In the genomic region with DNA sequence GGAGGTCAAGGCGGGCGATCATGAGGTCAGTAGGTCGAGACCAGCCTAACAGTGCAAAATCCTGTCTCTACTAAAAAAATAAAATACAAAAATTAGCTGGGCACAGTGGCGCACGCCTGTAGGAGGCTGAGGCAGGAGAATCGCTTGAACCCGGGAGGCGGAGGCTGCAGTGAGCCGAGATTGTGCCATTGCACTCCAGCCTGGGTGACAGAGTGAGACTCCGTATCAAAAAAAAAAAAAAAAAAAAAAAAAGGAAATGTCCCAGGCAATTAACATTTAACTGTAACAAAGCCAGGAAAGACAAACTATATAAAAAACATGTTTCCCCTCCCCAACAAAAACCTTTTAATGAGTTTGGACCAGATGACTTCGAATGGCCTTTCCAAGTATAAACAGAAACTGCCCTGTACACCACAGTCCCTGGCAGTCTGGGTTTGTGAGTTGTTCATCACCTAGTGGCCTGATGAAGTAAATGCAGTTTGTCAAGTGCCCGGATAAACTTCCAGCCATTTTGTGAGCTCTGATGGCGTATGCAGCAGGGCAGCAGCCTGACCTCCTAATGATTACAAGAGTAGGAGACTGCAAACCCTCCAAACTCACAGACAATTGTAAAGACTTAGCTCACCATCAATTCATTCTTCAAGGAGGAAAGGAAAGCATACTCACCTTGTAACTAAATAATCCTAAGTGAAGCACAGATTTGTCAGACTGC, we compare ENCODE assay signal across 8 cellular contexts. TPM values are rescaled to one million over a fixed set of nuclear protein-coding genes. Genes with fewer than 3 reads are reported as not detected.
A peak's percentile ranks its signal among the peaks of the same experiment; 100 is the strongest.
DNase-seq lines count a peak whose midpoint lies in the region; ATAC-seq lines count a peak whose summit lies in the region.

No MANE protein-coding gene starts in this region.

- intact Hi-C loops in sciatic nerve (cut with DNase I), result loop anchor here (10.0 kb wide), 1 partner anchor 156 kb away; a partner anchor contains a TSS

- ATAC-seq in GM18499 (IDR thresholded peaks at IDR 0.05; ENCODE audit: insufficient read depth, unreplicated experiment), result peak; percentile 46
- ATAC-seq in HG03039 (IDR thresholded peaks at IDR 0.05; ENCODE audit: unreplicated experiment), result peak; percentile 69
- peak; percentile 96 for ATAC-seq in sciatic nerve

- DNase-seq in A172 (ENCODE audit: low spot score) (peak; percentile 86), NCI-H2029 (lab: John Stamatoyannopoulos, UW) (peak; percentile 52), T-helper 2 cell (peak in 4 of 5 experiments; percentile 15 to 90 (median 53)), brain pericyte (ENCODE audit: low read depth, low spot score) (peak; percentile 51), hippocampal formation (lab: John Stamatoyannopoulos, UW) (peak; percentile 75 to 91), sciatic nerve (ENCODE audit: low spot score) (no peak)

RNA-seq across cellular contexts. Expression of a gene that starts 16.6 kb away (rescaled TPM):
- total RNA-seq in A172 (2014; rRNA removed; shearing (Covaris generic)), result 24.3 and 26.3 TPM in 2 replicates
- total RNA-seq in sciatic nerve, result 285 TPM

Comparison
In these comparisons a context has a peak if more than half of its experiments do, and no peak if none do; other contexts are left out.
1. ATAC-seq: peak in every context shown above with its lines; median percentile 96 in sciatic nerve; 69 in HG03039; 46 in GM18499.
2. RNA of a gene that starts 16.6 kb away (total RNA-seq): 285 TPM in sciatic nerve (single experiment); 24.3 to 26.3 TPM in A172; every median in the first group is over 10 times any median in the second.